In genomic region chr7:113117286-113117879, GRCh38 we compare ENCODE assay signal across 8 cellular contexts. TPM values are rescaled to one million over a fixed set of nuclear protein-coding genes. Genes with fewer than 3 reads are reported as not detected.
DNase-seq lines count a peak whose midpoint lies in the region; ATAC-seq and TF ChIP-seq lines count a peak whose summit lies in the region.
"Not testable (repeated sequence)": the region's sequence is repeated elsewhere in the genome, so short reads cannot be mapped to it uniquely, and the experiment has no call there.

No MANE protein-coding gene starts in this region.

- peak overlapping the region in 2 of 3 donors; percentile 65 to 97 for H3K27ac Mint-ChIP-seq in CD4-positive, CD25-positive, alpha-beta regulatory T cell
- H3K27ac Mint-ChIP-seq in activated naive CD4-positive, alpha-beta T cell treated with anti-CD3 and anti-CD28 coated beads, Interleukin-2, amount 50 U/mL, for 24 hours: peak overlapping the region; percentile 1
- H3K27ac Mint-ChIP-seq in endodermal cell: peak overlapping the region; percentile 71

- not testable (repeated sequence) for H2BK15ac ChIP-seq in neuronal stem cell (ENCODE audit: low read length)

- H3K9ac ChIP-seq in HUES64 (ENCODE audit: low read depth, low read length): peak overlapping the region; percentile 86
- peak overlapping the region; percentile 64 for H3K9ac ChIP-seq in endodermal cell (ENCODE audit: extremely low read depth, low read length, poor library complexity, severe bottlenecking)
- peak overlapping the region; percentile 71 for H3K9ac ChIP-seq in iPS-18a (ENCODE audit: low read length)
- H3K9ac ChIP-seq in neuronal stem cell (ENCODE audit: low read depth, low read length, poor library complexity): not testable (repeated sequence)

- not testable (repeated sequence) for H3K79me1 ChIP-seq in neuronal stem cell (ENCODE audit: low read depth, low read length)

- H3K4me1 Mint-ChIP-seq in CD4-positive, CD25-positive, alpha-beta regulatory T cell: peaks cover 21 to 35% (median 25%) of the 10 kb centered on the region in 4 donors
- H3K4me1 Mint-ChIP-seq in activated naive CD4-positive, alpha-beta T cell treated with anti-CD3 and anti-CD28 coated beads, Interleukin-2, amount 50 U/mL, for 24 hours: peaks cover 26% of the 10 kb centered on the region
- H3K4me1 Mint-ChIP-seq in endodermal cell: not testable (repeated sequence)

- not testable (repeated sequence) for H4K91ac ChIP-seq in neuronal stem cell (ENCODE audit: low read depth, low read length, poor library complexity)

- H3K4me1 ChIP-seq in CD4-positive, CD25-positive, alpha-beta regulatory T cell (ENCODE audit: control insufficient read depth, insufficient read depth, low read length, poor library complexity, severe bottlenecking): peaks cover 13% of the 10 kb centered on the region
- H3K4me1 ChIP-seq in HUES64 (ENCODE audit: insufficient read depth, low read length): peaks cover 12% of the 10 kb centered on the region
- not testable (repeated sequence) for H3K4me1 ChIP-seq in SJCRH30; endodermal cell (ENCODE audit: control insufficient read depth, insufficient read depth, low read length); iPS-18a (ENCODE audit: control insufficient read depth, low read depth, low read length); neuronal stem cell (ENCODE audit: control insufficient read depth in 2 of 2, insufficient read depth in 1 of 2, low read depth in 1 of 2, low read length in 2 of 2); thymus (ENCODE audit: control insufficient read depth, insufficient read depth, low read length)

- H3K36me3 ChIP-seq in CD4-positive, CD25-positive, alpha-beta regulatory T cell (ENCODE audit: control insufficient read depth, insufficient read depth, low read length); endodermal cell (ENCODE audit: control insufficient read depth, insufficient read depth, low read length); iPS-18a (ENCODE audit: control insufficient read depth, low read depth, low read length); thymus (ENCODE audit: control insufficient read depth, insufficient read depth): not testable (repeated sequence)
- H3K36me3 ChIP-seq in HUES64 (ENCODE audit: insufficient read depth, low read length) (peaks cover 26% of the 10 kb centered on the region), SJCRH30 (peaks cover 30% of the 10 kb centered on the region), neuronal stem cell (replicated peaks in 1 of 2; ENCODE audit: control insufficient read depth in 2 of 2, insufficient read depth in 2 of 2, low read length in 2 of 2) (peaks cover 5 to 30% of the 10 kb centered on the region in 2 donors)

- H3K27ac ChIP-seq in CD4-positive, CD25-positive, alpha-beta regulatory T cell (ENCODE audit: insufficient read depth, low read length, poor library complexity, severe bottlenecking); endodermal cell (ENCODE audit: low read depth, low read length); neuronal stem cell (replicated peaks; ENCODE audit: low read length); thymus (ENCODE audit: low read depth): not testable (repeated sequence)
- peak overlapping the region; percentile 31; the same call in 1 of the 2 replicates for H3K27ac ChIP-seq in HUES64 (ENCODE audit: low read depth, low read length)
- H3K27ac ChIP-seq in SJCRH30: peak overlapping the region; percentile 98
- peak overlapping the region; percentile 67 for H3K27ac ChIP-seq in iPS-18a (ENCODE audit: low read length)

- H3K14ac ChIP-seq in neuronal stem cell (ENCODE audit: low read length): not testable (repeated sequence)

- H3K4me3 ChIP-seq in CD4-positive, CD25-positive, alpha-beta regulatory T cell (ENCODE audit: low read depth, low read length): peak overlapping the region; percentile 99
- H3K4me3 ChIP-seq in HUES64 (ENCODE audit: low read length): peak overlapping the region; percentile 93
- H3K4me3 ChIP-seq in SJCRH30: peak overlapping the region; percentile 83
- H3K4me3 ChIP-seq in endodermal cell (ENCODE audit: low read length): peak overlapping the region; percentile 98
- peak overlapping the region; percentile 95 for H3K4me3 ChIP-seq in iPS-18a (ENCODE audit: low read length)
- peak overlapping the region; percentile 40 to 75 for H3K4me3 ChIP-seq in neuronal stem cell (ENCODE audit: low read length in 2 of 2)
- peak overlapping the region; percentile 73 for H3K4me3 ChIP-seq in thymus (ENCODE audit: low read length)

- not testable (repeated sequence) for H2AK5ac ChIP-seq in neuronal stem cell (ENCODE audit: low read depth, low read length)

- not testable (repeated sequence) for ATAC-seq in CD4-positive, CD25-positive, alpha-beta regulatory T cell (ENCODE audit: low read depth in 2 of 2)

- not testable (repeated sequence) for H3K9me3 ChIP-seq in CD4-positive, CD25-positive, alpha-beta regulatory T cell (ENCODE audit: control insufficient read depth in 2 of 2, low read length in 2 of 2); HUES64 (ENCODE audit: insufficient read depth, low read depth, low read length); SJCRH30 (replicated peaks); endodermal cell (ENCODE audit: control insufficient read depth, low read length); iPS-18a (ENCODE audit: control insufficient read depth, low read depth, low read length); neuronal stem cell (replicated peaks in 1 of 2; ENCODE audit: control insufficient read depth in 2 of 2, insufficient read depth in 1 of 2, low read depth in 1 of 2, low read length in 2 of 2); thymus (ENCODE audit: control insufficient read depth)

- H2BK12ac ChIP-seq in neuronal stem cell (ENCODE audit: low read length): not testable (repeated sequence)

- TF ChIP-seq CTCF in endodermal cell (conservative IDR thresholded peaks at IDR 0.05): not testable (repeated sequence)

- not testable (repeated sequence) for H3K23ac ChIP-seq in neuronal stem cell (ENCODE audit: low read depth, low read length, poor library complexity)

- not testable (repeated sequence) for H3K18ac ChIP-seq in neuronal stem cell (ENCODE audit: low read length)

- not testable (repeated sequence) for H4K8ac ChIP-seq in neuronal stem cell (ENCODE audit: low read depth, low read length)

- H2BK5ac ChIP-seq in neuronal stem cell (ENCODE audit: low read length): not testable (repeated sequence)

- WGBS in HUES64: 75% methylated on average over 8 of the region's 8 CpGs
- 78 to 100% methylated on average over 1 to 8 of the region's 8 CpGs for WGBS in endodermal cell (ENCODE audit: insufficient coverage in 1 of 2, insufficient read length in 1 of 2), 2 experiments
- WGBS in neuronal stem cell (ENCODE audit: extremely low coverage in 2 of 2, insufficient read length in 2 of 2, insufficient replicate concordance in 1 of 2), 2 donors: no CpG with 5 or more reads among the region's 8 CpGs
- 94% methylated on average over 8 of the region's 8 CpGs for WGBS in thymus

- not testable (repeated sequence) for H3K4me2 ChIP-seq in neuronal stem cell (ENCODE audit: insufficient read depth, low read length, poor library complexity, severe bottlenecking)

- H3K27me3 Mint-ChIP-seq in CD4-positive, CD25-positive, alpha-beta regulatory T cell; activated naive CD4-positive, alpha-beta T cell treated with anti-CD3 and anti-CD28 coated beads, Interleukin-2, amount 50 U/mL, for 24 hours: not testable (repeated sequence)
- H3K27me3 Mint-ChIP-seq in endodermal cell (ENCODE audit: insufficient read depth): peaks cover 20% of the 10 kb centered on the region

- peak overlapping the region; percentile 51 to 96 (median 72) for H3K4me3 Mint-ChIP-seq in CD4-positive, CD25-positive, alpha-beta regulatory T cell
- peak overlapping the region; percentile 99 for H3K4me3 Mint-ChIP-seq in activated naive CD4-positive, alpha-beta T cell treated with anti-CD3 and anti-CD28 coated beads, Interleukin-2, amount 50 U/mL, for 24 hours
- peak overlapping the region; percentile 75 for H3K4me3 Mint-ChIP-seq in endodermal cell

- peak overlapping the region; percentile 0 for H2AFZ ChIP-seq in neuronal stem cell (ENCODE audit: low read length)

- H2BK120ac ChIP-seq in neuronal stem cell (ENCODE audit: low read depth, low read length): not testable (repeated sequence)

- not testable (repeated sequence) for H3K9me3 Mint-ChIP-seq in CD4-positive, CD25-positive, alpha-beta regulatory T cell; activated naive CD4-positive, alpha-beta T cell treated with anti-CD3 and anti-CD28 coated beads, Interleukin-2, amount 50 U/mL, for 24 hours; endodermal cell

- peaks cover 18% of the 10 kb centered on the region for H3K36me3 Mint-ChIP-seq in CD4-positive, CD25-positive, alpha-beta regulatory T cell
- H3K36me3 Mint-ChIP-seq in activated naive CD4-positive, alpha-beta T cell treated with anti-CD3 and anti-CD28 coated beads, Interleukin-2, amount 50 U/mL, for 24 hours; endodermal cell (ENCODE audit: low read depth): not testable (repeated sequence)

- H3K27me3 ChIP-seq in CD4-positive, CD25-positive, alpha-beta regulatory T cell (ENCODE audit: control insufficient read depth, insufficient read depth, low read length); SJCRH30; iPS-18a (ENCODE audit: control insufficient read depth, insufficient read depth, low read length); neuronal stem cell (ENCODE audit: control insufficient read depth in 3 of 3, insufficient read depth in 3 of 3, low read depth in 1 of 3, low read length in 3 of 3); thymus (ENCODE audit: control insufficient read depth, insufficient read depth): not testable (repeated sequence)
- H3K27me3 ChIP-seq in HUES64 (ENCODE audit: insufficient read depth, low read length): peaks cover 24% of the 10 kb centered on the region
- peaks cover 29% of the 10 kb centered on the region for H3K27me3 ChIP-seq in endodermal cell (ENCODE audit: control insufficient read depth, insufficient read depth, low read length, poor library complexity, severe bottlenecking)

- H3K4ac ChIP-seq in neuronal stem cell (ENCODE audit: low read length): not testable (repeated sequence)

- not testable (repeated sequence) for DNase-seq in CD4-positive, CD25-positive, alpha-beta regulatory T cell; endodermal cell; neuronal stem cell (ENCODE audit: low spot score)
- DNase-seq in SJCRH30: peak; percentile 79 to 83

RNA-seq across cellular contexts. Expression of gene SMIM30, which starts 1.0 kb away (rescaled TPM):
- 10.9 TPM for total RNA-seq in CD4-positive, CD25-positive, alpha-beta regulatory T cell
- 10 to 100 TPM; 46.0 to 66.4 (median 51.5) TPM for polyA plus RNA-seq in CD4-positive, CD25-positive, alpha-beta regulatory T cell
- 34.4 TPM for polyA plus RNA-seq in HUES64 (2013, experiment 1 of 2)
- polyA plus RNA-seq in HUES64 (2013, experiment 2 of 2): 49.7 TPM
- total RNA-seq in SJCRH30 (2014; rRNA removed; shearing (Covaris generic)): 178 and 204 TPM in 2 replicates
- 10 to 100 TPM; 36.2 to 45.8 TPM for total RNA-seq in endodermal cell
- 53.4 TPM for polyA plus RNA-seq in endodermal cell (2013, experiment 1 of 2)
- 48.9 TPM for polyA plus RNA-seq in endodermal cell (2013, experiment 2 of 2)
- 85.0 TPM for polyA plus RNA-seq in neuronal stem cell (2013, experiment 1 of 2)
- 87.6 TPM for polyA plus RNA-seq in neuronal stem cell (2013, experiment 2 of 2)
- 73.3 TPM for polyA plus RNA-seq in thymus

RNA-seq across cellular contexts. Expression of gene GPR85, which starts 30.8 kb away (rescaled TPM):
- total RNA-seq in CD4-positive, CD25-positive, alpha-beta regulatory T cell: not detected
- not detected for polyA plus RNA-seq in CD4-positive, CD25-positive, alpha-beta regulatory T cell
- 0.25 TPM for polyA plus RNA-seq in HUES64 (2013, experiment 1 of 2)
- polyA plus RNA-seq in HUES64 (2013, experiment 2 of 2): 1.1 TPM
- 13.2 and 15.0 TPM in 2 replicates for total RNA-seq in SJCRH30 (2014; rRNA removed; shearing (Covaris generic))
- under 1 TPM in 1 of 2 donors, not detected in 1; 0.13 TPM for total RNA-seq in endodermal cell
- 2.1 TPM for polyA plus RNA-seq in endodermal cell (2013, experiment 1 of 2)
- 3.9 TPM for polyA plus RNA-seq in endodermal cell (2013, experiment 2 of 2)
- 2.5 TPM for polyA plus RNA-seq in neuronal stem cell (2013, experiment 1 of 2)
- polyA plus RNA-seq in neuronal stem cell (2013, experiment 2 of 2): 2.4 TPM
- polyA plus RNA-seq in thymus: 1.3 TPM

Comparison
In these comparisons a context has a peak if more than half of its experiments do, and no peak if none do; other contexts are left out.
1. H3K27ac Mint-ChIP-seq: peak in every context shown above with its lines; median percentile 81 in CD4-positive, CD25-positive, alpha-beta regulatory T cell; 71 in endodermal cell; 1 in activated naive CD4-positive, alpha-beta T cell treated with anti-CD3 and anti-CD28 coated beads, Interleukin-2, amount 50 U/mL, for 24 hours.
2. RNA of gene GPR85, which starts 30.8 kb away (total RNA-seq): 13.2 to 15.0 TPM in SJCRH30; 0.13 TPM in endodermal cell and not detected in CD4-positive, CD25-positive, alpha-beta regulatory T cell (single experiment); every median in the first group is over 10 times any median in the second.
3. Peak in every context shown above with its lines, with median percentiles within 50 percentile points of each other: H3K4me3 ChIP-seq and H3K4me3 Mint-ChIP-seq.